9 cellular contexts compared by ENCODE assay signal in genomic region chr19:36032251-36033104, GRCh38. TPM values are rescaled to one million over a fixed set of nuclear protein-coding genes. Genes with fewer than 3 reads are reported as not detected.
A peak's percentile ranks its signal among the peaks of the same experiment; 100 is the strongest.
DNase-seq lines count a peak whose midpoint lies in the region; ATAC-seq lines count a peak whose summit lies in the region.
"Had no signal": no experiment of that assay in that cellular context is flagged by ENCODE, and none has a peak within 500 bp of the region (broad histone marks: within the 10 kb centered on the region; RNA-seq: fewer than 3 reads in every experiment).

A gene with protein sequence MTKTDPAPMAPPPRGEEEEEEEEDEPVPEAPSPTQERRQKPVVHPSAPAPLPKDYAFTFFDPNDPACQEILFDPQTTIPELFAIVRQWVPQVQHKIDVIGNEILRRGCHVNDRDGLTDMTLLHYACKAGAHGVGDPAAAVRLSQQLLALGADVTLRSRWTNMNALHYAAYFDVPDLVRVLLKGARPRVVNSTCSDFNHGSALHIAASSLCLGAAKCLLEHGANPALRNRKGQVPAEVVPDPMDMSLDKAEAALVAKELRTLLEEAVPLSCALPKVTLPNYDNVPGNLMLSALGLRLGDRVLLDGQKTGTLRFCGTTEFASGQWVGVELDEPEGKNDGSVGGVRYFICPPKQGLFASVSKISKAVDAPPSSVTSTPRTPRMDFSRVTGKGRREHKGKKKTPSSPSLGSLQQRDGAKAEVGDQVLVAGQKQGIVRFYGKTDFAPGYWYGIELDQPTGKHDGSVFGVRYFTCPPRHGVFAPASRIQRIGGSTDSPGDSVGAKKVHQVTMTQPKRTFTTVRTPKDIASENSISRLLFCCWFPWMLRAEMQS (minus strand): TSS chr19:36032873. CDS start chr19:36032357, 516 bp downstream.

- DNase-seq in Caki2 (ENCODE audit: low read depth): peak; percentile 54
- peak; percentile 68 for DNase-seq in NCI-H1694 (lab: John Stamatoyannopoulos, UW)
- DNase-seq in activated T-cell treated with anti-CD3 and anti-CD28 coated beads, Interleukin-2, amount 50 U/mL, for 24 hours: peak; percentile 69
- DNase-seq in fibroblast of peridontal ligament (ENCODE audit: extremely low read depth): peak; percentile 62
- DNase-seq in stimulated activated naive CD8-positive, alpha-beta T cell treated with anti-CD3 and anti-CD28 coated beads, Interleukin-15, Interleukin-2, amounts not matched to agents 100 U/mL and 50 U/mL, for 24 hours: peak; percentile 58

- no peak for ATAC-seq in stimulated activated naive CD8-positive, alpha-beta T cell treated with anti-CD3 and anti-CD28 coated beads, Interleukin-15, Interleukin-2, amounts not matched to agents 100 U/mL and 50 U/mL, for 24 hours
- ATAC-seq in GM19467 (IDR thresholded peaks at IDR 0.05; ENCODE audit: unreplicated experiment) (no peak), HG03378 (IDR thresholded peaks at IDR 0.05; ENCODE audit: unreplicated experiment) (no peak)

- H3K4me3 Mint-ChIP-seq in activated T-cell treated with anti-CD3 and anti-CD28 coated beads, Interleukin-2, amount 50 U/mL, for 24 hours: peak within 1 kb of the TSS; percentile 59

- H3K36me3 Mint-ChIP-seq in activated T-cell treated with anti-CD3 and anti-CD28 coated beads, Interleukin-2, amount 50 U/mL, for 24 hours (ENCODE audit: low read depth): peaks cover 41% of the 10 kb centered on the region

- peaks cover 39% of the 10 kb centered on the region for H3K4me1 Mint-ChIP-seq in activated T-cell treated with anti-CD3 and anti-CD28 coated beads, Interleukin-2, amount 50 U/mL, for 24 hours (ENCODE audit: low read depth)

- H3K9me3 ChIP-seq in muscle layer of duodenum (ENCODE audit: control insufficient read depth in 1 of 2, low read length in 2 of 2): no peaks in the 10 kb centered on the region

- no peaks in the 10 kb centered on the region for H3K9me3 Mint-ChIP-seq in activated T-cell treated with anti-CD3 and anti-CD28 coated beads, Interleukin-2, amount 50 U/mL, for 24 hours

- in situ Hi-C loops in Caki2 (cut with HindIII; ENCODE audit: low pct_unique_long_range_greater_than_20kb, low sequenced_read_pairs): no loop called here

- peak within 1 kb of the TSS; percentile 7 for H3K27ac Mint-ChIP-seq in activated T-cell treated with anti-CD3 and anti-CD28 coated beads, Interleukin-2, amount 50 U/mL, for 24 hours

- peaks cover 0 to 9% of the 10 kb centered on the region in 2 donors for H3K4me1 ChIP-seq in muscle layer of duodenum (ENCODE audit: control insufficient read depth in 1 of 2, insufficient read depth in 2 of 2, low read length in 2 of 2)

- H3K4me3 ChIP-seq in muscle layer of duodenum (ENCODE audit: low read depth in 1 of 2, low read length in 2 of 2): peak within 1 kb of the TSS; percentile 51 to 82

- H3K27me3 Mint-ChIP-seq in activated T-cell treated with anti-CD3 and anti-CD28 coated beads, Interleukin-2, amount 50 U/mL, for 24 hours: peaks cover 3% of the 10 kb centered on the region

- H3K27me3 ChIP-seq in muscle layer of duodenum (ENCODE audit: low read depth, low read length): no peaks in the 10 kb centered on the region

- H3K27ac ChIP-seq in muscle layer of duodenum (ENCODE audit: low read length): no peak within 1 kb of the TSS
- H3K27ac ChIP-seq: HL-60 had no signal

- peaks cover 5 to 11% of the 10 kb centered on the region in 2 donors for H3K36me3 ChIP-seq in muscle layer of duodenum (ENCODE audit: control insufficient read depth in 1 of 2, insufficient read depth in 2 of 2, low read length in 2 of 2)

RNA-seq across cellular contexts. Expression of the gene that starts here (rescaled TPM):
- 1.1 and 2.3 TPM in 2 replicates for total RNA-seq in Caki2 (2014; rRNA removed; shearing (Covaris generic); ENCODE audit: low replicate concordance)
